17 cellular contexts compared by ENCODE assay signal in genomic region chr3:197567900-197568685, GRCh38.
"Had no signal": no experiment of that assay in that cellular context is flagged by ENCODE, and none has a peak within 500 bp of the region (broad histone marks: within the 10 kb centered on the region; RNA-seq: fewer than 3 reads in every experiment).

No MANE protein-coding gene starts in this region.

- DNase-seq: activated B cell treated with CpG ODN at 0.5 μM for 24 hours; activated CD4-positive, alpha-beta T cell treated with anti-CD3 and anti-CD28 coated beads, Interleukin-2, amount 10 ng/mL, durations not matched to agents 24 days and 14 days; activated CD8-positive, alpha-beta T cell treated with anti-CD3 and anti-CD28 coated beads, Interleukin-2, amount 10 ng/mL, durations not matched to agents 7 days and 5 days; activated gamma-delta T cell treated with Interleukin-2 at 50 U/mL for 16 hours; activated naive CD8-positive, alpha-beta T cell treated with anti-CD3 and anti-CD28 coated beads for 36 hours; cerebellar nuclear complex; dermis blood vessel endothelial cell; foreskin melanocyte; heart left ventricle; naive thymus-derived CD8-positive, alpha-beta T cell; stimulated activated naive CD8-positive, alpha-beta T cell treated with anti-CD3 and anti-CD28 coated beads, Interleukin-15, Interleukin-2, amounts not matched to agents 100 U/mL and 50 U/mL, for 24 hours; T-helper 2 cell had no signal

- H3K27ac ChIP-seq: epithelial cell of prostate, heart left ventricle, right atrium auricular region, thoracic aorta had no signal

- H3K4me1 ChIP-seq: heart left ventricle, right atrium auricular region had no signal

- H3K9me3 ChIP-seq: thoracic aorta had no signal

- FAIRE-seq: TTC549 had no signal

- H3K36me3 ChIP-seq: heart left ventricle, right atrium auricular region, thoracic aorta had no signal

- H3K4me3 ChIP-seq: heart left ventricle, right atrium auricular region, smooth muscle cell, thoracic aorta had no signal

- ATAC-seq: activated CD8-positive, alpha-beta T cell treated with anti-CD3 and anti-CD28 coated beads, Interleukin-2, amount 10 ng/mL, durations not matched to agents 7 days and 5 days; heart left ventricle; naive thymus-derived CD8-positive, alpha-beta T cell; stimulated activated naive CD8-positive, alpha-beta T cell treated with anti-CD3 and anti-CD28 coated beads, Interleukin-15, Interleukin-2, amounts not matched to agents 100 U/mL and 50 U/mL, for 24 hours had no signal

- H3K4me2 ChIP-seq: smooth muscle cell had no signal

- H3K27me3 ChIP-seq: right atrium auricular region had no signal
